In the genomic region with DNA sequence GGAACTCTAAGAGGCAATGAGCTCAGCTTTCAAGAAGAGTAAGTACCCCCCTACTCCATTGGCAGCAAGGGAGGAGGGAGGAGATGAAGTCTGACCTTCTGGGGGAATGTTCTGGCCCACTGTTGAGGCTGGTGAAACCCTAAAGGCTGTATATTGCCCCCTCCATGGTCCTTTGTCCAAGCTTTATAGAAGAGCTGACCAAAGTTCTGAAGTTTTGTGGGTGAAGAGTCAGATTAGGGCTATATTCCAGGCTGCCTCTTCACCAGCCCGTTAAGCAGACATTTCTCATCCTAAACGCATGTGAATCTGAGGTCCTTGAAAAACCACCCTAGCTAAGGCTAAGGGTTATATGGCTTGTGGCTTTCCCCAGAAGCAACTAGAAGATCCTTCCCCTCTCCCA, we compare ENCODE assay signal across 33 cellular contexts. TPM values are rescaled to one million over a fixed set of nuclear protein-coding genes. Genes with fewer than 3 reads are reported as not detected.
"Had no signal": no experiment of that assay in that cellular context is flagged by ENCODE, and none has a peak within 500 bp of the region (broad histone marks: within the 10 kb centered on the region; RNA-seq: fewer than 3 reads in every experiment).

No MANE protein-coding gene starts in this region.

- H3K27ac ChIP-seq: adrenal gland, SJSA1 had no signal

- H3K9me3 ChIP-seq: adrenal gland, MG63, SJSA1, SK-N-SH had no signal

- H3K27ac Mint-ChIP-seq: activated CD4-positive, alpha-beta memory T cell treated with anti-CD3 and anti-CD28 coated beads for 36 hours; activated naive CD4-positive, alpha-beta T cell treated with anti-CD3 and anti-CD28 coated beads for 36 hours; activated naive CD4-positive, alpha-beta T cell treated with anti-CD3 and anti-CD28 coated beads, Interleukin-2, amount 50 U/mL, for 72 hours; activated T-helper 1 cell treated with anti-CD3 and anti-CD28 coated beads, Interleukin-12 subunit alpha, Interleukin-12 subunit beta, Interleukin-2, Interleukin-4 antibody, amounts not matched to agents 30 ng/mL and 10 ng/mL and 1 ng/mL, durations not matched to agents 14 hours and 24 hours and 36 hours; T-helper 1 cell treated with Interleukin-12 subunit alpha and Interleukin-12 subunit beta and Interleukin-4 antibody, amounts not matched to agents 30 μg/mL and 1 μg/mL, for 36 hours; T-helper 2 cell treated with Interferon-gamma antibody and Interleukin-4, amounts not matched to agents 5 μg/mL and 100 μg/mL, for 36 hours had no signal

- H3K36me3 Mint-ChIP-seq: brain had no signal

- H3K4me2 ChIP-seq: SK-N-SH had no signal

- H3K27me3 ChIP-seq: MG63 had no signal

- H3K4me3 Mint-ChIP-seq: activated CD4-positive, alpha-beta memory T cell treated with anti-CD3 and anti-CD28 coated beads for 36 hours; activated naive CD4-positive, alpha-beta T cell treated with anti-CD3 and anti-CD28 coated beads for 36 hours; activated T-cell treated with anti-CD3 and anti-CD28 coated beads, Interleukin-2, amount 50 U/mL, for 4 hours; activated T-helper 1 cell treated with anti-CD3 and anti-CD28 coated beads, Interleukin-12 subunit alpha, Interleukin-12 subunit beta, Interleukin-2, Interleukin-4 antibody, amounts not matched to agents 30 ng/mL and 10 ng/mL and 1 ng/mL, durations not matched to agents 14 hours and 24 hours and 36 hours; brain; T-helper 1 cell treated with Interleukin-12 subunit alpha and Interleukin-12 subunit beta and Interleukin-4 antibody, amounts not matched to agents 30 μg/mL and 1 μg/mL, for 36 hours; T-helper 2 cell treated with Interferon-gamma antibody and Interleukin-4, amounts not matched to agents 5 μg/mL and 100 μg/mL, for 36 hours had no signal

- H3K9me3 Mint-ChIP-seq: activated CD4-positive, alpha-beta memory T cell treated with anti-CD3 and anti-CD28 coated beads for 36 hours; activated naive CD4-positive, alpha-beta T cell treated with anti-CD3 and anti-CD28 coated beads for 36 hours; activated naive CD4-positive, alpha-beta T cell treated with anti-CD3 and anti-CD28 coated beads, Interleukin-2, amount 50 U/mL, for 72 hours; activated T-cell treated with anti-CD3 and anti-CD28 coated beads, Interleukin-2, amount 50 U/mL, for 4 hours; activated T-helper 1 cell treated with anti-CD3 and anti-CD28 coated beads, Interleukin-12 subunit alpha, Interleukin-12 subunit beta, Interleukin-2, Interleukin-4 antibody, amounts not matched to agents 30 ng/mL and 10 ng/mL and 1 ng/mL, durations not matched to agents 14 hours and 24 hours and 36 hours; brain; T-helper 1 cell treated with Interleukin-12 subunit alpha and Interleukin-12 subunit beta and Interleukin-4 antibody, amounts not matched to agents 30 μg/mL and 1 μg/mL, for 36 hours; T-helper 2 cell treated with Interferon-gamma antibody and Interleukin-4, amounts not matched to agents 5 μg/mL and 100 μg/mL, for 36 hours had no signal

- ATAC-seq: activated naive CD4-positive, alpha-beta T cell treated with anti-CD3 and anti-CD28 coated beads, Interleukin-2, amount 50 U/mL, for 72 hours; activated T-cell treated with anti-CD3 and anti-CD28 coated beads, Interleukin-2, amount 50 U/mL, for 4 hours; Panc1 had no signal

- FAIRE-seq: bronchial epithelial cell, TTC549 had no signal

- H3K4me3 ChIP-seq: adrenal gland, MG63, SJSA1 had no signal

- DNase-seq: activated CD4-positive, alpha-beta memory T cell treated with anti-CD3 and anti-CD28 coated beads for 36 hours; activated CD4-positive, alpha-beta T cell treated with anti-CD3 and anti-CD28 coated beads for 4 hours; activated CD4-positive, alpha-beta T cell treated with anti-CD3 and anti-CD28 coated beads, Interleukin-2, amount 50 U/mL, for 1 hour; activated CD4-positive, CD25-positive, alpha-beta regulatory T cell treated with anti-CD3 and anti-CD28 coated beads, Interleukin-2, amount 50 U/mL, for 72 hours; activated CD8-positive, alpha-beta memory T cell treated with anti-CD3 and anti-CD28 coated beads, Interleukin-2, amount 50 U/mL, for 4 hours; activated gamma-delta T cell treated with Interleukin-2 at 50 U/mL for 16 hours; activated naive CD4-positive, alpha-beta T cell treated with anti-CD3 and anti-CD28 coated beads for 36 hours; activated T-cell treated with anti-CD3 and anti-CD28 coated beads for 4 hours; activated T-cell treated with anti-CD3 and anti-CD28 coated beads, Interleukin-2, amount 50 U/mL, for 4 hours; adrenal gland; cerebellar nuclear complex; MG63; NCI-H1048; NCI-H1105 treated with DMSO at 0.1 percent for 48 hours; NCI-H1436; NCI-H1694; NCI-H1930; NCI-H2081 treated with DMSO at 0.1 percent for 48 hours; NCI-H345; NCI-H524 treated with DMSO at 0.1 percent for 48 hours; RPMI8226; SHP77 treated with DMSO at 0.1 percent for 48 hours; SK-N-SH had no signal

- H3K4me1 ChIP-seq: adrenal gland, SJSA1 had no signal

RNA-seq across cellular contexts. Expression of gene C1orf94, which starts 1.4 kb away (rescaled TPM):
- total RNA-seq: activated CD4-positive, alpha-beta memory T cell treated with anti-CD3 and anti-CD28 coated beads for 36 hours; activated naive CD4-positive, alpha-beta T cell treated with anti-CD3 and anti-CD28 coated beads for 36 hours; activated naive CD4-positive, alpha-beta T cell treated with anti-CD3 and anti-CD28 coated beads, Interleukin-2, amount 50 U/mL, for 72 hours; activated T-cell treated with anti-CD3 and anti-CD28 coated beads, Interleukin-2, amount 50 U/mL, for 4 hours; activated T-helper 1 cell treated with anti-CD3 and anti-CD28 coated beads, Interleukin-12 subunit alpha, Interleukin-12 subunit beta, Interleukin-2, Interleukin-4 antibody, amounts not matched to agents 30 ng/mL and 10 ng/mL and 1 ng/mL, durations not matched to agents 14 hours and 24 hours and 36 hours; bronchial epithelial cell; NCI-H460 had no signal
- polyA plus RNA-seq: SK-N-SH had no signal

RNA-seq across cellular contexts. Expression of gene CSMD2, which starts 13.0 kb away (rescaled TPM):
- total RNA-seq: activated CD4-positive, alpha-beta memory T cell treated with anti-CD3 and anti-CD28 coated beads for 36 hours; activated naive CD4-positive, alpha-beta T cell treated with anti-CD3 and anti-CD28 coated beads for 36 hours; activated naive CD4-positive, alpha-beta T cell treated with anti-CD3 and anti-CD28 coated beads, Interleukin-2, amount 50 U/mL, for 72 hours; activated T-cell treated with anti-CD3 and anti-CD28 coated beads, Interleukin-2, amount 50 U/mL, for 4 hours; activated T-helper 1 cell treated with anti-CD3 and anti-CD28 coated beads, Interleukin-12 subunit alpha, Interleukin-12 subunit beta, Interleukin-2, Interleukin-4 antibody, amounts not matched to agents 30 ng/mL and 10 ng/mL and 1 ng/mL, durations not matched to agents 14 hours and 24 hours and 36 hours; bronchial epithelial cell; NCI-H460 had no signal
- polyA plus RNA-seq: SK-N-SH had no signal
